Comparison of ENCODE assay signal across 8 cellular contexts in genomic region chr3:186588619-186589018, GRCh38. TPM values are rescaled to one million over a fixed set of nuclear protein-coding genes. Genes with fewer than 3 reads are reported as not detected.
A peak's percentile ranks its signal among the peaks of the same experiment; 100 is the strongest.
DNase-seq lines count a peak whose midpoint lies in the region; ATAC-seq and TF ChIP-seq lines count a peak whose summit lies in the region.
"Had no signal": no experiment of that assay in that cellular context is flagged by ENCODE, and none has a peak within 500 bp of the region (broad histone marks: within the 10 kb centered on the region; RNA-seq: fewer than 3 reads in every experiment).

No MANE protein-coding gene starts in this region.

- H3K9me3 ChIP-seq in esophagus squamous epithelium, result no peaks in the 10 kb centered on the region
- H3K9me3 ChIP-seq: sigmoid colon had no signal

- ATAC-seq in HG03045 (IDR thresholded peaks at IDR 0.05; ENCODE audit: unreplicated experiment), result no peak
- no peak for ATAC-seq in GM21423 (IDR thresholded peaks at IDR 0.05; ENCODE audit: unreplicated experiment)

- peak overlapping the region; percentile 11 to 66 (median 46) for H3K27ac ChIP-seq in esophagus squamous epithelium
- H3K27ac ChIP-seq: sigmoid colon had no signal

- peaks cover 0 to 33% (median 0%) of the 10 kb centered on the region in 3 donors for H3K36me3 ChIP-seq in esophagus squamous epithelium

- no peaks in the 10 kb centered on the region for H3K27me3 ChIP-seq in esophagus squamous epithelium

- intact Hi-C loops in esophagus squamous epithelium (cut with DNase I), result no loop called here

- peaks cover 0 to 23% (median 5%) of the 10 kb centered on the region in 3 donors for H3K4me1 ChIP-seq in esophagus squamous epithelium
- H3K4me1 ChIP-seq: sigmoid colon had no signal

- no peak for TF ChIP-seq CTCF in esophagus squamous epithelium (IDR thresholded peaks at IDR 0.05)

- TF ChIP-seq POLR2A in esophagus squamous epithelium (IDR thresholded peaks at IDR 0.05), result no peak

- no peak overlapping the region for H3K4me3 ChIP-seq in esophagus squamous epithelium
- H3K4me3 ChIP-seq: sigmoid colon had no signal

- WGBS in esophagus squamous epithelium, 2 donors, result 33 to 42% methylated on average over 2 of the region's 2 CpGs

- peak; percentile 34 for DNase-seq in M059J (ENCODE audit: low read depth)
- no peak for DNase-seq in esophagus squamous epithelium (lab: John Stamatoyannopoulos, UW)
- DNase-seq: CD4-positive, alpha-beta T cell; effector CD8-positive, alpha-beta T cell; NCI-H446 treated with DMSO at 0.1 percent for 48 hours; sigmoid colon had no signal

RNA-seq across cellular contexts. Expression of gene DNAJB11, which starts 18.1 kb away (rescaled TPM):
- 182 and 237 TPM in 2 replicates for total RNA-seq in M059J (2014; rRNA removed; shearing (Covaris generic))
- total RNA-seq in esophagus squamous epithelium, result 10 to 100 TPM; 39.5 to 65.3 (median 47.3) TPM

RNA-seq across cellular contexts. Expression of gene TBCCD1, which starts 21.5 kb away (rescaled TPM):
- 24.1 and 28.6 TPM in 2 replicates for total RNA-seq in M059J (2014; rRNA removed; shearing (Covaris generic))
- 10 to 100 TPM in 1 of 4 donors, 1 to 10 TPM in 3; 6.9 to 10.5 (median 7.9) TPM for total RNA-seq in esophagus squamous epithelium

RNA-seq across cellular contexts. Expression of gene AHSG, which starts 24.2 kb away (rescaled TPM):
- total RNA-seq in M059J (2014; rRNA removed; shearing (Covaris generic)), result not detected in 2 replicates
- not detected for total RNA-seq in esophagus squamous epithelium
- total RNA-seq: CD4-positive, alpha-beta T cell; sigmoid colon had no signal

RNA-seq across cellular contexts. Expression of gene CRYGS, which starts 44.4 kb away (rescaled TPM):
- total RNA-seq in M059J (2014; rRNA removed; shearing (Covaris generic)), result 0.47 and 0.57 TPM in 2 replicates
- total RNA-seq in esophagus squamous epithelium, result 1 to 10 TPM in 3 of 4 donors, under 1 TPM in 1; 0.26 to 2.7 (median 1.6) TPM

RNA-seq across cellular contexts. Expression of gene FETUB, which starts 51.6 kb away (rescaled TPM):
- total RNA-seq in M059J (2014; rRNA removed; shearing (Covaris generic)), result not detected in 2 replicates
- total RNA-seq in esophagus squamous epithelium, result 10 to 100 TPM in 1 of 4 donors, 1 to 10 TPM in 1, under 1 TPM in 2; 0.26 to 23.3 (median 5.0) TPM
- total RNA-seq: CD4-positive, alpha-beta T cell; sigmoid colon had no signal
